Comparison of ENCODE assay signal across 23 cellular contexts in genomic region chr5:119311688-119312087, GRCh38. TPM values are rescaled to one million over a fixed set of nuclear protein-coding genes. Genes with fewer than 3 reads are reported as not detected.
DNase-seq lines count a peak whose midpoint lies in the region; ATAC-seq, FAIRE-seq and TF ChIP-seq lines count a peak whose summit lies in the region.
"Had no signal": no experiment of that assay in that cellular context is flagged by ENCODE, and none has a peak within 500 bp of the region (broad histone marks: within the 10 kb centered on the region; RNA-seq: fewer than 3 reads in every experiment).

No MANE protein-coding gene starts in this region.

- intact Hi-C loops in GM12878 (cut with micrococcal nuclease; ENCODE audit: unreplicated experiment): no loop called here

- H3K36me3 Mint-ChIP-seq in activated naive CD4-positive, alpha-beta T cell treated with anti-CD3 and anti-CD28 coated beads, Interleukin-2, amount 50 U/mL, for 24 hours: peaks cover 28% of the 10 kb centered on the region
- peaks cover 24 to 27% of the 10 kb centered on the region in 2 donors for H3K36me3 Mint-ChIP-seq in stimulated activated naive B cell treated with anti-CD40 and anti-IgM and Interleukin-4, amounts not matched to agents 10 μg/mL and 1 μg/mL and 100 μg/mL, for 72 hours

- H3K27me3 ChIP-seq in SU-DHL-6 (ENCODE audit: low read length): no peaks in the 10 kb centered on the region
- H3K27me3 ChIP-seq in GM12878 (replicated peaks in 1 of 2; ENCODE audit: control insufficient read depth in 2 of 2, insufficient read depth in 2 of 2, low read length in 1 of 2): no peaks in the 10 kb centered on the region
- H3K27me3 ChIP-seq: MG63, sigmoid colon had no signal

- H3K4me3 ChIP-seq in SU-DHL-6 (ENCODE audit: insufficient read depth, low read length, poor library complexity, severe bottlenecking) (no peak overlapping the region), GM12878 (no peak overlapping the region)
- H3K4me3 ChIP-seq: MG63, sigmoid colon had no signal

- no peaks in the 10 kb centered on the region for H3K9me3 Mint-ChIP-seq in activated naive CD4-positive, alpha-beta T cell treated with anti-CD3 and anti-CD28 coated beads, Interleukin-2, amount 50 U/mL, for 24 hours
- no peaks in the 10 kb centered on the region for H3K9me3 Mint-ChIP-seq in stimulated activated naive B cell treated with anti-CD40 and anti-IgM and Interleukin-4, amounts not matched to agents 10 μg/mL and 1 μg/mL and 100 μg/mL, for 72 hours
- H3K9me3 Mint-ChIP-seq: dendritic cell treated with granulocyte-macrophage colony-stimulating factor and Interleukin-4, amounts not matched to agents 40 ng/mL and 50 ng/mL, for 4 days had no signal

- H3F3A ChIP-seq in SU-DHL-6 (ENCODE audit: insufficient read depth): peaks cover 70% of the 10 kb centered on the region

- RAD21 ChIA-PET in GM12878 (lab: Charles Lee; ENCODE audit: unreplicated experiment): interaction anchor here (0.9 to 9.5 kb wide), 10 partner anchors 12 to 323 kb away, joined by 3 to 303 read pairs (median 9); partner anchors contain the start of gene DTWD2

- H3K27ac Mint-ChIP-seq in activated naive CD4-positive, alpha-beta T cell treated with anti-CD3 and anti-CD28 coated beads, Interleukin-2, amount 50 U/mL, for 24 hours: peak overlapping the region; percentile 89
- H3K27ac Mint-ChIP-seq in stimulated activated naive B cell treated with anti-CD40 and anti-IgM and Interleukin-4, amounts not matched to agents 10 μg/mL and 1 μg/mL and 100 μg/mL, for 72 hours: peak overlapping the region; percentile 43
- H3K27ac Mint-ChIP-seq: dendritic cell treated with granulocyte-macrophage colony-stimulating factor and Interleukin-4, amounts not matched to agents 40 ng/mL and 50 ng/mL, for 4 days had no signal

- H3K79me2 ChIP-seq in SU-DHL-6 (ENCODE audit: insufficient read depth, low read length) (peaks cover 69% of the 10 kb centered on the region), GM12878 (ENCODE audit: control insufficient read depth, insufficient read depth, low read length) (peaks cover 74% of the 10 kb centered on the region)

- FAIRE-seq in GM12878 (lab: Jason Lieb, UNC): no peak
- FAIRE-seq: bronchial epithelial cell had no signal

- H4K20me1 ChIP-seq in SU-DHL-6 (ENCODE audit: low read depth, low read length): no peaks in the 10 kb centered on the region
- no peaks in the 10 kb centered on the region for H4K20me1 ChIP-seq in GM12878 (ENCODE audit: control insufficient read depth, insufficient read depth)

- no peak for TF ChIP-seq CTCF in SU-DHL-6 (IDR thresholded peaks at IDR 0.05; ENCODE audit: insufficient read depth, low read length, poor library complexity, severe bottlenecking)
- TF ChIP-seq CTCF in GM12878 (IDR thresholded peaks at IDR 0.05 in 2 of 3, conservative IDR thresholded peaks at IDR 0.05 in 1 of 3; ENCODE audit: control insufficient read depth in 2 of 3, extremely low read depth in 1 of 3, insufficient read depth in 1 of 3, low read depth in 3 of 3, low read length in 3 of 3): no peak

- no peaks in the 10 kb centered on the region for H3K9me2 ChIP-seq in SU-DHL-6 (replicated peaks; ENCODE audit: insufficient read depth, low read length)

- no TSS peak for BruUV-seq in GM12878 (replicated peaks; lab: Mats Ljungman, UMichigan)

- H3K27me3 Mint-ChIP-seq in activated naive CD4-positive, alpha-beta T cell treated with anti-CD3 and anti-CD28 coated beads, Interleukin-2, amount 50 U/mL, for 24 hours: no peaks in the 10 kb centered on the region
- no peaks in the 10 kb centered on the region for H3K27me3 Mint-ChIP-seq in stimulated activated naive B cell treated with anti-CD40 and anti-IgM and Interleukin-4, amounts not matched to agents 10 μg/mL and 1 μg/mL and 100 μg/mL, for 72 hours
- H3K27me3 Mint-ChIP-seq: dendritic cell treated with granulocyte-macrophage colony-stimulating factor and Interleukin-4, amounts not matched to agents 40 ng/mL and 50 ng/mL, for 4 days had no signal

- POLR2A ChIA-PET in GM12878 (lab: Charles Lee): interaction anchor here (0.6 to 3.0 kb wide), 9 partner anchors 9 to 241 kb away, joined by 3 to 13 read pairs (median 5); partner anchors contain the start of gene DMXL1

- TF ChIP-seq RAD21 in GM12878 (IDR thresholded peaks at IDR 0.05; ENCODE audit: insufficient read depth, low read depth, low read length): no peak

- TF ChIP-seq POLR2A in GM12878 (IDR thresholded peaks at IDR 0.05; ENCODE audit: low read depth, low read length): no peak

- peaks cover 62% of the 10 kb centered on the region for H3K4me1 ChIP-seq in GM12878 (ENCODE audit: control insufficient read depth, insufficient read depth, low read length)

- in situ Hi-C loops in GM12878 (cut with MboI): no loop called here

- DNase-seq in activated naive CD4-positive, alpha-beta T cell treated with Interleukin-2 at 50 U/mL for 16 hours: no peak
- no peak for DNase-seq in GM12878 (ENCODE audit: low read depth, low spot score)
- no peak for DNase-seq in stimulated activated naive B cell treated with anti-CD40 and anti-IgM and Interleukin-4, amounts not matched to agents 10 μg/mL and 1 μg/mL and 100 μg/mL, for 72 hours
- DNase-seq in NCI-H446 (lab: John Stamatoyannopoulos, UW): no peak
- no peak for DNase-seq in superior temporal gyrus (ENCODE audit: extremely low spot score)
- DNase-seq: activated CD8-positive, alpha-beta memory T cell treated with anti-CD3 and anti-CD28 coated beads, Interleukin-2, amount 50 U/mL, for 4 hours; COR-L47; EL; GOT3; mammary epithelial cell; MG63; NCI-H1694; PC-3; posterior cingulate gyrus; SHP77 treated with DMSO at 0.1 percent for 48 hours; sigmoid colon; stimulated activated naive CD4-positive, alpha-beta T cell treated with Interleukin-2 at 50 U/mL for 16 hours; trophoblast cell had no signal

- no peak overlapping the region for H3K4me3 Mint-ChIP-seq in activated naive CD4-positive, alpha-beta T cell treated with anti-CD3 and anti-CD28 coated beads, Interleukin-2, amount 50 U/mL, for 24 hours
- H3K4me3 Mint-ChIP-seq in stimulated activated naive B cell treated with anti-CD40 and anti-IgM and Interleukin-4, amounts not matched to agents 10 μg/mL and 1 μg/mL and 100 μg/mL, for 72 hours: no peak overlapping the region
- H3K4me3 Mint-ChIP-seq: dendritic cell treated with granulocyte-macrophage colony-stimulating factor and Interleukin-4, amounts not matched to agents 40 ng/mL and 50 ng/mL, for 4 days had no signal

- peaks cover 97% of the 10 kb centered on the region for H3K4me1 Mint-ChIP-seq in activated naive CD4-positive, alpha-beta T cell treated with anti-CD3 and anti-CD28 coated beads, Interleukin-2, amount 50 U/mL, for 24 hours
- peaks cover 46 to 81% of the 10 kb centered on the region in 2 donors for H3K4me1 Mint-ChIP-seq in stimulated activated naive B cell treated with anti-CD40 and anti-IgM and Interleukin-4, amounts not matched to agents 10 μg/mL and 1 μg/mL and 100 μg/mL, for 72 hours

- ATAC-seq in GM12878: no peak
- no peak for ATAC-seq in stimulated activated naive B cell treated with anti-CD40 and anti-IgM and Interleukin-4, amounts not matched to agents 10 μg/mL and 1 μg/mL and 100 μg/mL, for 72 hours (replicated peaks)
- no peak for ATAC-seq in activated CD4-positive, CD25-positive, alpha-beta regulatory T cell treated with anti-CD3 and anti-CD28 coated beads, Interleukin-2, amount 50 U/mL, for 24 hours
- ATAC-seq: PC-3 had no signal

- H3K36me3 ChIP-seq in SU-DHL-6 (ENCODE audit: low read length) (no peaks in the 10 kb centered on the region), GM12878 (ENCODE audit: control insufficient read depth in 2 of 2, insufficient read depth in 2 of 2, low read length in 1 of 2) (0 out of 4 replicates have a peak, but pooled peaks cover 0 to 2% of the 10 kb centered on the region in 2 experiments)
- H3K36me3 ChIP-seq: MG63, sigmoid colon had no signal

- SMC1A ChIA-PET in GM12878 (lab: Charles Lee; ENCODE audit: uncharacterized antibody, unreplicated experiment): interaction anchor here (0.8 to 19.0 kb wide), 17 partner anchors 9 to 330 kb away, joined by 3 to 393 read pairs (median 6); partner anchors contain the start of gene DTWD2

- CTCF ChIA-PET in GM12878 (lab: Yijun Ruan, JAX): interaction anchor here (0.6 to 12.6 kb wide), 8 partner anchors 21 to 621 kb away, joined by 3 to 413 read pairs (median 4); no protein-coding TSS in a partner anchor

- WGBS in GM12878 (ENCODE audit: insufficient coverage, insufficient replicate concordance, low lambda C conversion rate, missing lambda C conversion rate): 34% methylated on average over 2 of the region's 2 CpGs

- no peaks in the 10 kb centered on the region for H3K9me3 ChIP-seq in SU-DHL-6 (ENCODE audit: insufficient read depth, low read length)
- H3K9me3 ChIP-seq in GM12878 (replicated peaks; ENCODE audit: control insufficient read depth, insufficient read depth, low read length): no peaks in the 10 kb centered on the region
- H3K9me3 ChIP-seq: MG63, sigmoid colon had no signal

- H3K9ac ChIP-seq in SU-DHL-6 (ENCODE audit: low read length) (no peak overlapping the region), GM12878 (ENCODE audit: control insufficient read depth, insufficient read depth, low read length) (no peak overlapping the region)

- no peak overlapping the region for H2AFZ ChIP-seq in SU-DHL-6 (ENCODE audit: low read depth, low read length, severe bottlenecking)
- no peak overlapping the region for H2AFZ ChIP-seq in GM12878 (ENCODE audit: control insufficient read depth, low read depth, low read length)

- H3K4me2 ChIP-seq in SU-DHL-6 (ENCODE audit: low read depth, low read length, poor library complexity, severe bottlenecking) (peak overlapping the region; percentile 62), GM12878 (ENCODE audit: control insufficient read depth, insufficient read depth) (no peak overlapping the region)

- TF ChIP-seq EP300 in GM12878 (IDR thresholded peaks at IDR 0.05; ENCODE audit: borderline replicate concordance in 1 of 2, control insufficient read depth in 1 of 2, low read depth in 2 of 2, low read length in 2 of 2): no peak

- H3K27ac ChIP-seq in SU-DHL-6 (ENCODE audit: low read depth, low read length) (peak overlapping the region; percentile 99), GM12878 (ENCODE audit: control insufficient read depth, insufficient read depth) (0 out of 2 replicates have a peak overlapping the region, but pooled peaks have one; percentile 9)
- H3K27ac ChIP-seq: sigmoid colon had no signal

RNA-seq across cellular contexts. Expression of gene TNFAIP8, which starts 44.1 kb away (rescaled TPM):
- total RNA-seq in GM12878 (2013; cell fraction: nucleolus; rRNA removed): 75.1 and 80.9 TPM in 2 replicates
- total RNA-seq in GM12878 (2014; rRNA removed): 140 and 157 TPM in 2 replicates
- 178 and 183 TPM in 2 replicates for total RNA-seq in GM12878 (2014; rRNA removed; fragmentation: Illumina TruSeq; extraction: Trizol)
- total RNA-seq in GM12878 (2021): 116 and 124 TPM in 2 replicates
- 51.5 TPM for polyA plus RNA-seq in GM12878 (2011; ENCODE audit: low read depth)
- 169 and 264 TPM in 2 replicates for polyA plus RNA-seq in GM12878 (2011; rRNA removed)
- 66.2 and 70.2 TPM in 2 replicates for polyA plus RNA-seq in GM12878 (2011; cell fraction: cytosol; rRNA removed)
- polyA plus RNA-seq in GM12878 (2011; cell fraction: nucleus; rRNA removed): 51.6 and 57.2 TPM in 2 replicates
- polyA plus RNA-seq in GM12878 (2012): 82.6 and 119 TPM in 2 replicates
- polyA plus RNA-seq in GM12878 (2014; fragmentation: Illumina TruSeq; extraction: Trizol): 180 and 219 TPM in 2 replicates
- polyA plus RNA-seq in GM12878 (2014; fragmentation: Nextera tagmentation; extraction: Ambion mirVana): 100 to 1,000 TPM; 217 to 324 TPM
- 108 and 144 TPM in 2 replicates for polyA plus RNA-seq in GM12878 (2014; rRNA removed)
- polyA plus RNA-seq in GM12878 (2016; fragmentation: Nextera tagmentation; extraction: Ambion mirVana): 100 to 1,000 TPM; 177 to 181 TPM
- polyA minus RNA-seq in GM12878 (2011; rRNA and poly(A)+ RNA removed): 69.6 and 132 TPM in 2 replicates
- 56.4 and 60.0 TPM in 2 replicates for polyA minus RNA-seq in GM12878 (2011; cell fraction: cytosol; rRNA and poly(A)+ RNA removed)
- 30.6 and 45.0 TPM in 2 replicates for polyA minus RNA-seq in GM12878 (2011; cell fraction: nucleus; rRNA and poly(A)+ RNA removed)
